In the genomic region with DNA sequence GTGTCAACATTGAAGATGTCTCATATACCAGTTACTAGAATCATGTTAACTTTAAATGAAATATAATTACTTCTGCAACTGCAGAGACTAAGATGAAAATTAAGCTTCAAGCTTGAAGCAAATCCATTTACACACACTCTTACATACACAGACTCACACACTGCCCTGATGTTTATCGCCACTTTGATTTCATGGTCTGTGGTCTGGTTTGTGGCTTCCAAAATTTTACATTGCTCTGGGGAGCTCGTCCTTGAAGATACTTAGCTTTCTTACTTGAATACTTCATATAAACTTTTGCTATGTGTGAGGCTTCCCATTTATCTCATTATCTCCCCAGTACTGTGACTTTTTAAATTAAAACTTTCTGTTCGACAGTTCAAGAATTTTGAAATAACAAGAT, we compare ENCODE assay signal across 35 cellular contexts. TPM values are rescaled to one million over a fixed set of nuclear protein-coding genes. Genes with fewer than 3 reads are reported as not detected.
DNase-seq lines count a peak whose midpoint lies in the region; ATAC-seq, FAIRE-seq and TF ChIP-seq lines count a peak whose summit lies in the region.
"Had no signal": no experiment of that assay in that cellular context is flagged by ENCODE, and none has a peak within 500 bp of the region (broad histone marks: within the 10 kb centered on the region; RNA-seq: fewer than 3 reads in every experiment).

No MANE protein-coding gene starts in this region.

- 49 to 62% (median 55%) methylated on average over 3 of the region's 3 CpGs for WGBS in psoas muscle, 3 donors

- POLR2A ChIA-PET in MCF 10A (lab: Yijun Ruan, JAX) = no interaction called here

- no peaks in the 10 kb centered on the region for H3K27me3 Mint-ChIP-seq in neural progenitor cell (ENCODE audit: insufficient read depth, low read depth)
- H3K27me3 Mint-ChIP-seq in MCF 10A (ENCODE audit: insufficient read depth, unreplicated experiment) = no peaks in the 10 kb centered on the region

- H3K79me2 ChIP-seq in DND-41 (ENCODE audit: insufficient read depth, low read length) = no peaks in the 10 kb centered on the region
- H3K79me2 ChIP-seq in OCI-LY3 (ENCODE audit: low read length) = no peaks in the 10 kb centered on the region
- H3K79me2 ChIP-seq in neural progenitor cell (ENCODE audit: low read depth) = no peaks in the 10 kb centered on the region

- intact Hi-C loops in kidney (cut with DNase I) (no loop called here), psoas muscle (cut with DNase I) (no loop called here), MCF 10A (cut with micrococcal nuclease) (no loop called here)

- H2AFZ ChIP-seq in DND-41 (ENCODE audit: low read depth, low read length) (no peak overlapping the region), OCI-LY3 (ENCODE audit: low read depth, low read length) (peak overlapping the region; percentile 22; the same call in 1 of the 2 replicates), neural progenitor cell (replicated peaks) (no peak overlapping the region)
- H2AFZ ChIP-seq: PC-9 had no signal

- peaks cover 3% of the 10 kb centered on the region for H3K27me3 ChIP-seq in DND-41 (ENCODE audit: insufficient read depth, low read length, poor library complexity)
- no peaks in the 10 kb centered on the region for H3K27me3 ChIP-seq in OCI-LY3 (ENCODE audit: low read depth, low read length)
- H3K27me3 ChIP-seq in neural progenitor cell = peaks cover 15% of the 10 kb centered on the region
- peaks cover 0 to 6% (median 0%) of the 10 kb centered on the region in 3 donors for H3K27me3 ChIP-seq in psoas muscle (ENCODE audit: insufficient read depth in 3 of 3, low read length in 2 of 3)
- H3K27me3 ChIP-seq: gastroesophageal sphincter, neutrophil, upper lobe of right lung had no signal

- no peaks in the 10 kb centered on the region for H3F3A ChIP-seq in neural progenitor cell (ENCODE audit: low read depth)

- TF ChIP-seq CTCF in DND-41 (IDR thresholded peaks at IDR 0.05; ENCODE audit: borderline replicate concordance, extremely low read depth, low read length, poor library complexity, severe bottlenecking) (no peak), OCI-LY3 (IDR thresholded peaks at IDR 0.05; ENCODE audit: low read depth, low read length) (no peak), kidney (IDR thresholded peaks at IDR 0.05; ENCODE audit: borderline replicate concordance, extremely low read depth, insufficient read depth) (no peak), neural progenitor cell (IDR thresholded peaks at IDR 0.05) (no peak), psoas muscle (IDR thresholded peaks at IDR 0.05) (no peak), MCF 10A (IDR thresholded peaks at IDR 0.05; ENCODE audit: unreplicated experiment) (no peak)

- H3K4me1 Mint-ChIP-seq in neural progenitor cell (no peaks in the 10 kb centered on the region), MCF 10A (ENCODE audit: insufficient read depth, unreplicated experiment) (peaks cover 5% of the 10 kb centered on the region)
- H3K4me1 Mint-ChIP-seq: central memory CD8-positive, alpha-beta T cell; stimulated activated effector memory CD8-positive, alpha-beta T cell treated with anti-CD3 and anti-CD28 coated beads, Interleukin-12 subunit alpha, Interleukin-12 subunit beta, amount 100 ng/mL, for 72 hours had no signal

- H3K4me1 ChIP-seq in DND-41 (ENCODE audit: insufficient read depth, low read length) (no peaks in the 10 kb centered on the region), OCI-LY3 (ENCODE audit: low read length) (peaks cover 27% of the 10 kb centered on the region), kidney (ENCODE audit: control insufficient read depth in 1 of 2, insufficient read depth in 1 of 2, low read depth in 1 of 2, low read length in 2 of 2) (no peaks in the 10 kb centered on the region), neural progenitor cell (no peaks in the 10 kb centered on the region), psoas muscle (no peaks in the 10 kb centered on the region)
- H3K4me1 ChIP-seq: gastroesophageal sphincter had no signal

- ATAC-seq in DND-41 (ENCODE audit: insufficient read depth, low read depth) = peak; percentile 97
- ATAC-seq in HG02610 (IDR thresholded peaks at IDR 0.05; ENCODE audit: unreplicated experiment) = peak; percentile 66
- ATAC-seq in psoas muscle = no peak
- ATAC-seq: gastroesophageal sphincter; K562; left lobe of liver; sciatic nerve; stimulated activated effector memory CD8-positive, alpha-beta T cell treated with anti-CD3 and anti-CD28 coated beads, Interleukin-12 subunit alpha, Interleukin-12 subunit beta, amount 100 ng/mL, for 72 hours; upper lobe of right lung had no signal

- H3K4me2 ChIP-seq in DND-41 (ENCODE audit: insufficient read depth, low read length) (no peak overlapping the region), OCI-LY3 (ENCODE audit: low read length) (peak overlapping the region; percentile 4; the same call in 1 of the 2 replicates), neural progenitor cell (no peak overlapping the region)

- CTCF ChIA-PET in MCF 10A (lab: Yijun Ruan, JAX) = interaction anchor here (0.5 to 0.8 kb wide), 3 partner anchors 15 to 67 kb away, joined by 3 to 5 read pairs (median 4); no protein-coding TSS in a partner anchor

- H3K36me3 Mint-ChIP-seq in neural progenitor cell (no peaks in the 10 kb centered on the region), MCF 10A (ENCODE audit: insufficient read depth, unreplicated experiment) (no peaks in the 10 kb centered on the region)
- H3K36me3 Mint-ChIP-seq: activated CD4-positive, alpha-beta memory T cell treated with anti-CD3 and anti-CD28 coated beads for 36 hours; activated naive CD8-positive, alpha-beta T cell treated with anti-CD3 and anti-CD28 coated beads, Interleukin-2, amount 10 ng/mL, durations not matched to agents 7 days and 5 days; immature natural killer cell; stimulated activated effector memory CD8-positive, alpha-beta T cell treated with anti-CD3 and anti-CD28 coated beads, Interleukin-12 subunit alpha, Interleukin-12 subunit beta, amount 100 ng/mL, for 72 hours had no signal

- H3K9me3 Mint-ChIP-seq in neural progenitor cell (no peaks in the 10 kb centered on the region), MCF 10A (ENCODE audit: unreplicated experiment) (no peaks in the 10 kb centered on the region)
- H3K9me3 Mint-ChIP-seq: activated CD4-positive, alpha-beta memory T cell treated with anti-CD3 and anti-CD28 coated beads for 36 hours; activated naive CD8-positive, alpha-beta T cell treated with anti-CD3 and anti-CD28 coated beads, Interleukin-2, amount 10 ng/mL, durations not matched to agents 7 days and 5 days; central memory CD8-positive, alpha-beta T cell; stimulated activated effector memory CD8-positive, alpha-beta T cell treated with anti-CD3 and anti-CD28 coated beads, Interleukin-12 subunit alpha, Interleukin-12 subunit beta, amount 100 ng/mL, for 72 hours had no signal

- H4K20me1 ChIP-seq in DND-41 (ENCODE audit: insufficient read depth, low read length) (no peaks in the 10 kb centered on the region), OCI-LY3 (ENCODE audit: insufficient read depth, low read length) (no peaks in the 10 kb centered on the region), neural progenitor cell (ENCODE audit: low read depth) (no peaks in the 10 kb centered on the region)

- DNase-seq in DND-41 = peak; percentile 41
- no peak for DNase-seq in kidney
- DNase-seq in neural progenitor cell (ENCODE audit: low spot score) = no peak
- no peak for DNase-seq in psoas muscle
- no peak for DNase-seq in SIG-M5 treated with dmso at 0.1 percent for 504 hours (lab: John Stamatoyannopoulos, UW; ENCODE audit: unreplicated experiment)
- DNase-seq in MCF 10A (ENCODE audit: unreplicated experiment) = no peak
- DNase-seq: activated CD4-positive, alpha-beta memory T cell treated with anti-CD3 and anti-CD28 coated beads for 36 hours; activated effector memory CD4-positive, alpha-beta T cell treated with anti-CD3 and anti-CD28 coated beads, Interleukin-2, amount 50 U/mL, for 16 hours; activated naive CD8-positive, alpha-beta T cell treated with anti-CD3 and anti-CD28 coated beads, Interleukin-2, amount 10 ng/mL, durations not matched to agents 7 days and 5 days; activated T-cell treated with anti-CD3 and anti-CD28 coated beads for 4 hours; C1 segment of cervical spinal cord; hypothalamus; immature natural killer cell; mesenchymal stem cell; NCI-H146; NCI-H2107; NCI-H446; PC-9; SHP77; stimulated activated CD4-positive, alpha-beta T cell treated with anti-CD3 and anti-CD28 coated beads, Interleukin-4, amount 100 ng/mL, for 24 hours; upper lobe of right lung had no signal

- H3K9me3 ChIP-seq in DND-41 (ENCODE audit: insufficient read depth, low read length, severe bottlenecking) = no peaks in the 10 kb centered on the region
- no peaks in the 10 kb centered on the region for H3K9me3 ChIP-seq in OCI-LY3 (ENCODE audit: insufficient read depth, low read length)
- H3K9me3 ChIP-seq in kidney (ENCODE audit: control insufficient read depth in 1 of 2, low read length in 2 of 2) = no peaks in the 10 kb centered on the region
- H3K9me3 ChIP-seq in neural progenitor cell (ENCODE audit: low read depth) = no peaks in the 10 kb centered on the region
- no peaks in the 10 kb centered on the region for H3K9me3 ChIP-seq in psoas muscle
- H3K9me3 ChIP-seq: gastroesophageal sphincter, neutrophil, upper lobe of right lung had no signal

- peak; percentile 19 for FAIRE-seq in kidney (lab: Jason Lieb, UNC)
- FAIRE-seq: H1, K562 had no signal

- no peak overlapping the region for H3K4me3 ChIP-seq in DND-41 (ENCODE audit: low read depth in 1 of 2, low read length in 2 of 2)
- no peak overlapping the region for H3K4me3 ChIP-seq in OCI-LY3 (ENCODE audit: low read length)
- H3K4me3 ChIP-seq in kidney (ENCODE audit: low read length in 2 of 2) = no peak overlapping the region
- no peak overlapping the region for H3K4me3 ChIP-seq in neural progenitor cell
- H3K4me3 ChIP-seq in psoas muscle = no peak overlapping the region
- H3K4me3 ChIP-seq: gastroesophageal sphincter, K562, PC-9, upper lobe of right lung had no signal

- no TSS peak for BruUV-seq in MCF 10A (replicated peaks; lab: Mats Ljungman, UMichigan)

- H3K4me3 Mint-ChIP-seq in neural progenitor cell (no peak overlapping the region), MCF 10A (ENCODE audit: unreplicated experiment) (no peak overlapping the region)
- H3K4me3 Mint-ChIP-seq: activated CD4-positive, alpha-beta memory T cell treated with anti-CD3 and anti-CD28 coated beads for 36 hours; activated naive CD8-positive, alpha-beta T cell treated with anti-CD3 and anti-CD28 coated beads, Interleukin-2, amount 10 ng/mL, durations not matched to agents 7 days and 5 days; central memory CD8-positive, alpha-beta T cell; immature natural killer cell; stimulated activated effector memory CD8-positive, alpha-beta T cell treated with anti-CD3 and anti-CD28 coated beads, Interleukin-12 subunit alpha, Interleukin-12 subunit beta, amount 100 ng/mL, for 72 hours had no signal

- no peak overlapping the region for H3K27ac Mint-ChIP-seq in neural progenitor cell
- no peak overlapping the region for H3K27ac Mint-ChIP-seq in MCF 10A (ENCODE audit: low read depth, unreplicated experiment)
- H3K27ac Mint-ChIP-seq: activated CD4-positive, alpha-beta memory T cell treated with anti-CD3 and anti-CD28 coated beads for 36 hours; activated naive CD8-positive, alpha-beta T cell treated with anti-CD3 and anti-CD28 coated beads, Interleukin-2, amount 10 ng/mL, durations not matched to agents 7 days and 5 days; immature natural killer cell; stimulated activated effector memory CD8-positive, alpha-beta T cell treated with anti-CD3 and anti-CD28 coated beads, Interleukin-12 subunit alpha, Interleukin-12 subunit beta, amount 100 ng/mL, for 72 hours had no signal

- no peak overlapping the region for H3K27ac ChIP-seq in DND-41 (ENCODE audit: low read length)
- no peak overlapping the region for H3K27ac ChIP-seq in OCI-LY3 (ENCODE audit: low read length)
- no peak overlapping the region for H3K27ac ChIP-seq in kidney (ENCODE audit: low read depth in 2 of 2, low read length in 2 of 2)
- no peak overlapping the region for H3K27ac ChIP-seq in neural progenitor cell
- H3K27ac ChIP-seq in psoas muscle = no peak overlapping the region
- H3K27ac ChIP-seq: gastroesophageal sphincter, neutrophil, PC-9 had no signal

- H3K36me3 ChIP-seq in DND-41 (ENCODE audit: insufficient read depth, low read length) = no peaks in the 10 kb centered on the region
- H3K36me3 ChIP-seq in OCI-LY3 (replicated peaks; ENCODE audit: low read depth, low read length) = no peaks in the 10 kb centered on the region
- H3K36me3 ChIP-seq in kidney (ENCODE audit: control insufficient read depth in 1 of 2, insufficient read depth in 2 of 2, low read length in 2 of 2) = no peaks in the 10 kb centered on the region
- H3K36me3 ChIP-seq in neural progenitor cell = no peaks in the 10 kb centered on the region
- no peaks in the 10 kb centered on the region for H3K36me3 ChIP-seq in psoas muscle (ENCODE audit: insufficient read depth in 1 of 2, low read depth in 1 of 2)
- H3K36me3 ChIP-seq: gastroesophageal sphincter, neutrophil, upper lobe of right lung had no signal

- H3K9ac ChIP-seq in DND-41 (ENCODE audit: low read depth, low read length) (no peak overlapping the region), OCI-LY3 (ENCODE audit: low read length) (no peak overlapping the region), kidney (ENCODE audit: low read length in 2 of 2) (no peak overlapping the region), neural progenitor cell (no peak overlapping the region)

RNA-seq across cellular contexts. Expression of gene ARHGEF38, which starts 35.8 kb away (rescaled TPM):
- total RNA-seq in kidney (41.1 TPM), neural progenitor cell (ENCODE audit: low replicate concordance) (0.28 and 0.37 TPM in 2 replicates), psoas muscle (not detected), MCF 10A (2022) (not detected in 2 replicates)
- polyA plus RNA-seq in kidney (ENCODE audit: insufficient read depth, low read depth, low replicate concordance) (1.5 TPM), psoas muscle (not detected)
- total RNA-seq: activated CD4-positive, alpha-beta memory T cell treated with anti-CD3 and anti-CD28 coated beads for 36 hours; activated naive CD8-positive, alpha-beta T cell treated with anti-CD3 and anti-CD28 coated beads, Interleukin-2, amount 10 ng/mL, durations not matched to agents 7 days and 5 days; dermis microvascular lymphatic vessel endothelial cell; fibroblast of lung; H1; HT1080; K562; posterior vena cava had no signal
- polyA plus RNA-seq: fibroblast of lung, H1, immature natural killer cell had no signal

Comparison
In these comparisons a context has a peak if more than half of its experiments do, and no peak if none do; other contexts are left out.
1. ATAC-seq: peak in DND-41 (single experiment) and HG02610 (single experiment); none in psoas muscle (0 of 4).
2. RNA of gene ARHGEF38, which starts 35.8 kb away (total RNA-seq): 41.1 TPM in kidney (single experiment); 0.28 to 0.37 TPM in neural progenitor cell, not detected in psoas muscle and not detected in MCF 10A; every median in the first group is over 10 times any median in the second.